In the genomic region with DNA sequence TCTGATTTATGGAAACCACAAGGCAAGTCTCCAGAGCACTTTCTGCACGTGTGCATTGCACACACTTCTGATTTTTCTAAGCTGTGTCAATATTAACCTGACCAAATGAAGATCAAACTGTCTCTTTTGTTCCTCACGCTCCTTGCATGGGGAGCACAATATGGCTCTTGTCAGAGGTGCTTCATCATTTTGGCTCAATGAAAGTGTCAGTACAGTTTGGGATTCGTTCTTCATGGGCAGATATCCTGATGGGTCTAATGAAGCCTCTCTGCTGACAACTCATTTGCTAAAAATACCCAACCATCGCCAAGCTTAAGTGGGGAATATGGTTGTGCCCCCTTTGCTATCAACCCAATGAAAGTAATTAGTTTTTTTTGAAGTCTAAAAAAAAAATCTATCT, we compare ENCODE assay signal across 32 cellular contexts. TPM values are rescaled to one million over a fixed set of nuclear protein-coding genes. Genes with fewer than 3 reads are reported as not detected.
DNase-seq lines count a peak whose midpoint lies in the region; ATAC-seq lines count a peak whose summit lies in the region.
"Had no signal": no experiment of that assay in that cellular context is flagged by ENCODE, and none has a peak within 500 bp of the region (broad histone marks: within the 10 kb centered on the region; RNA-seq: fewer than 3 reads in every experiment).

No MANE protein-coding gene starts in this region.

- DNase-seq in DMS53 (lab: John Stamatoyannopoulos, UW): peak; percentile 60
- DNase-seq in DMS53 treated with DMSO at 0.1 percent for 48 hours (lab: John Stamatoyannopoulos, UW; ENCODE audit: unreplicated experiment): no peak
- peak; percentile 58 to 71 for DNase-seq in NCI-H1930 (lab: John Stamatoyannopoulos, UW)
- DNase-seq in NCI-H748 (lab: John Stamatoyannopoulos, UW; ENCODE audit: unreplicated experiment): peak; percentile 97
- no peak for DNase-seq in activated CD8-positive, alpha-beta memory T cell treated with anti-CD3 and anti-CD28 coated beads for 24 hours
- no peak for DNase-seq in HPDE6-E6E7 (ENCODE audit: extremely low spot score)
- no peak for DNase-seq in sciatic nerve (ENCODE audit: low spot score)
- no peak for DNase-seq in T1000 (lab: John Stamatoyannopoulos, UW)
- DNase-seq: activated CD4-positive, alpha-beta memory T cell treated with anti-CD3 and anti-CD28 coated beads for 36 hours; activated CD4-positive, alpha-beta T cell treated with anti-CD3 and anti-CD28 coated beads for 1 hour; activated CD8-positive, alpha-beta memory T cell treated with anti-CD3 and anti-CD28 coated beads, Interleukin-2, amount 50 U/mL, for 4 hours; activated naive CD4-positive, alpha-beta T cell treated with anti-CD3 and anti-CD28 coated beads for 36 hours; adrenal gland; central memory CD4-positive, alpha-beta T cell; dermis blood vessel endothelial cell; EL; endodermal cell; glutamatergic neuron; mammary epithelial cell; mucosa of descending colon; natural killer cell; NCI-H187; occipital lobe; PC-9; sigmoid colon; stimulated activated CD4-positive, alpha-beta T cell treated with anti-CD3 and anti-CD28 coated beads, Interleukin-12 subunit alpha, Interleukin-12 subunit beta, amount 100 ng/mL, for 4 hours; stimulated activated CD4-positive, alpha-beta T cell treated with anti-CD3 and anti-CD28 coated beads, Interleukin-2, amount 100 ng/mL, for 48 hours; trophoblast cell had no signal

- no peak for ATAC-seq in sciatic nerve
- ATAC-seq: esophagus mucosa, mucosa of descending colon, natural killer cell, SK-N-SH treated with all-trans-retinoic acid at 6 μM for 48 hours had no signal

- intact Hi-C loops in sciatic nerve (cut with DNase I): no loop called here

RNA-seq across cellular contexts. Expression of a gene that starts 39.1 kb away (rescaled TPM):
- total RNA-seq in sciatic nerve: 0.18 TPM
- total RNA-seq: activated CD4-positive, alpha-beta memory T cell treated with anti-CD3 and anti-CD28 coated beads for 36 hours; activated naive CD4-positive, alpha-beta T cell treated with anti-CD3 and anti-CD28 coated beads for 36 hours; endodermal cell; esophagus mucosa; fibroblast of villous mesenchyme; mammary epithelial cell; NCI-H460; PC-9 had no signal

Comparison
In these comparisons a context has a peak if more than half of its experiments do, and no peak if none do; other contexts are left out.
1. DNase-seq: peak in DMS53 (single experiment), NCI-H1930 (2 of 2) and NCI-H748 (single experiment); none in DMS53 treated with DMSO at 0.1 percent for 48 hours (single experiment), activated CD8-positive, alpha-beta memory T cell treated with anti-CD3 and anti-CD28 coated beads for 24 hours (single experiment), HPDE6-E6E7 (single experiment), sciatic nerve (single experiment) and T1000 (single experiment).